1 cellular context compared by ENCODE assay signal in genomic region chr2:43170733-43171101, GRCh38.
TF ChIP-seq lines count a peak whose summit lies in the region.

No MANE protein-coding gene starts in this region.

TF ChIP-seq in IMR-90, 13 proteins besides CTCF, POLR2A, EP300 and RAD21:
- no peak for TF ChIP-seq RCOR1 (IDR thresholded peaks at IDR 0.05; ENCODE audit: insufficient replicate concordance, low read length)
- no peak for TF ChIP-seq CEBPB (IDR thresholded peaks at IDR 0.05; ENCODE audit: low read depth, low read length)
- TF ChIP-seq MAZ (IDR thresholded peaks at IDR 0.05; ENCODE audit: borderline replicate concordance, low read depth, low read length) = no peak
- no peak for TF ChIP-seq RFX5 (IDR thresholded peaks at IDR 0.05; ENCODE audit: low read depth, low read length)
- TF ChIP-seq NFE2L2 (IDR thresholded peaks at IDR 0.05; ENCODE audit: low read depth, low read length) = no peak
- TF ChIP-seq USF2 (IDR thresholded peaks at IDR 0.05; ENCODE audit: low read depth, low read length) = no peak
- TF ChIP-seq CHD1 (IDR thresholded peaks at IDR 0.05; ENCODE audit: low read depth, low read length) = no peak
- TF ChIP-seq SMC3 (IDR thresholded peaks at IDR 0.05; ENCODE audit: low read depth, low read length) = no peak
TF ChIP-seq in IMR-90: peak in this region for 0.
